8 cellular contexts compared by ENCODE assay signal in the genomic region with DNA sequence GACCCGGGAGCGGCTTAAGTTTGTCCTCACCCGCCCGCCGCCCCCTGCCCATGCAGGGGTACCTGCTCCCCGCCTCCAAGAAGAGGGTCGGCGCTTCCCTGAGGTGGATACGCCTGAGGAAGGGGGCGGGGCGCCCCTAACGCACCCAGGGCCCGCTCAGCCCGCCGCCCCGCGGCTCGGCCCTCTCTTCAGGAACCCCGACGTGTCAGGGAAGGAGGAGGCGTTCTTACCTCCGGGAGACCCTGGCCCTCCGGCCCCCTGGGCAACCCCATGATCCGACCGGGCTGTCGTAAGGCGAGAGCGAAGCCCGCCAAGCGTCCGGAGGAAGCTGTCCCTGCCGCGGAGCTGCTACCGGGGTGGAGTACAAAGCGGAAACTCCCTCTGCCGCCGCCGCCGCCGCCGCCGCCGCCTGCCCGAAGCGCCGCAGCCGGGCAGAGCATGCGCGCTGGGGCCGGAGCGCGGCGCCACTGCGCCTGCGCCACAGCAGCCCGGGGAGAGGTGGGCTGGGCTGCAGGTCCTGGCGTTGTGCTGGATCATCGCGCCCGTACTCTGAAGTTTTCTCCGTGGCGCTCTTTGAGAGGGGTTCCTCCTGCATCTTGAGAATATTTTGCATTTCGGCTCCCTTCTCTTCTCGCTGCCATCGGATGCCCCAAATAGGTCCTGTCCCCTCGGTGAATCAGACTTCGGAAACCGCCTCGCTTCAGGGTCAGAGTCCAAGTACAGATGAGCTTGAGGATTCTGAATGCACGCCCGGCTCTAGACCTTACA. TPM values are rescaled to one million over a fixed set of nuclear protein-coding genes. Genes with fewer than 3 reads are reported as not detected.
DNase-seq lines count a peak whose midpoint lies in the region; ATAC-seq, FAIRE-seq and TF ChIP-seq lines count a peak whose summit lies in the region.

A gene with protein sequence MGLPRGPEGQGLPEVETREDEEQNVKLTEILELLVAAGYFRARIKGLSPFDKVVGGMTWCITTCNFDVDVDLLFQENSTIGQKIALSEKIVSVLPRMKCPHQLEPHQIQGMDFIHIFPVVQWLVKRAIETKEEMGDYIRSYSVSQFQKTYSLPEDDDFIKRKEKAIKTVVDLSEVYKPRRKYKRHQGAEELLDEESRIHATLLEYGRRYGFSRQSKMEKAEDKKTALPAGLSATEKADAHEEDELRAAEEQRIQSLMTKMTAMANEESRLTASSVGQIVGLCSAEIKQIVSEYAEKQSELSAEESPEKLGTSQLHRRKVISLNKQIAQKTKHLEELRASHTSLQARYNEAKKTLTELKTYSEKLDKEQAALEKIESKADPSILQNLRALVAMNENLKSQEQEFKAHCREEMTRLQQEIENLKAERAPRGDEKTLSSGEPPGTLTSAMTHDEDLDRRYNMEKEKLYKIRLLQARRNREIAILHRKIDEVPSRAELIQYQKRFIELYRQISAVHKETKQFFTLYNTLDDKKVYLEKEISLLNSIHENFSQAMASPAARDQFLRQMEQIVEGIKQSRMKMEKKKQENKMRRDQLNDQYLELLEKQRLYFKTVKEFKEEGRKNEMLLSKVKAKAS (minus strand): TSS at position 347 of the 768 bp plus-strand sequence. CDS start 75 bp downstream, at position 272.

- TF ChIP-seq CTCF in AG09319 (IDR thresholded peaks at IDR 0.05; ENCODE audit: low read depth, low read length) (no peak; the same call in 1 of the 2 replicates), kidney (IDR thresholded peaks at IDR 0.05; ENCODE audit: borderline replicate concordance, extremely low read depth, insufficient read depth) (no peak)

- H3K4me1 ChIP-seq in kidney (ENCODE audit: control insufficient read depth in 1 of 2, insufficient read depth in 1 of 2, low read depth in 1 of 2, low read length in 2 of 2) = peaks cover 4 to 13% of the 10 kb centered on the region in 2 donors

- no peaks in the 10 kb centered on the region for H3K36me3 ChIP-seq in kidney (ENCODE audit: control insufficient read depth in 1 of 2, insufficient read depth in 2 of 2, low read length in 2 of 2)

- ATAC-seq in GM19023 (IDR thresholded peaks at IDR 0.05; ENCODE audit: unreplicated experiment) = peak; percentile 90
- ATAC-seq in HG03196 (IDR thresholded peaks at IDR 0.05; ENCODE audit: unreplicated experiment) = peak; percentile 91

- H3K27ac ChIP-seq in kidney (ENCODE audit: low read depth in 2 of 2, low read length in 2 of 2) = peak within 1 kb of the TSS; percentile 81 to 84

- no peak for FAIRE-seq in kidney (lab: Jason Lieb, UNC)

- no peaks in the 10 kb centered on the region for H3K9me3 ChIP-seq in kidney (ENCODE audit: control insufficient read depth in 1 of 2, low read length in 2 of 2)

- H3K4me3 ChIP-seq in kidney (ENCODE audit: low read length in 2 of 2) = peak within 1 kb of the TSS; percentile 94 to 96

- intact Hi-C loops in kidney (cut with DNase I) = no loop called here

- DNase-seq in AG09319 (ENCODE audit: extremely low read depth, low read depth) (peak; percentile 45), NCI-H446 treated with DMSO at 0.1 percent for 48 hours (lab: John Stamatoyannopoulos, UW) (peak; percentile 61), cerebellar cortex (ENCODE audit: low spot score) (peak; percentile 73), kidney (peak; percentile 95)
- peak; percentile 89 for DNase-seq in activated CD4-positive, CD25-positive, alpha-beta regulatory T cell treated with anti-CD3 and anti-CD28 coated beads, Interleukin-2, amount 50 U/mL, for 72 hours
- DNase-seq in stimulated activated CD4-positive, alpha-beta T cell treated with anti-CD3 and anti-CD28 coated beads, Interleukin-15, amount 100 ng/mL, for 1 hour (ENCODE audit: low read depth in 1 of 2, low spot score in 1 of 2) = peak; percentile 77 to 81

- peak within 1 kb of the TSS; percentile 69 to 83 for H3K9ac ChIP-seq in kidney (ENCODE audit: low read length in 2 of 2)

RNA-seq across cellular contexts. Expression of the gene that starts here (rescaled TPM):
- total RNA-seq in kidney = 36.3 TPM
- polyA plus RNA-seq in kidney (ENCODE audit: insufficient read depth, low read depth, low replicate concordance) = 6.7 TPM

Comparison
In these comparisons a context has a peak if more than half of its experiments do, and no peak if none do; other contexts are left out.
1. Peak in every context shown above with its lines: DNase-seq, ATAC-seq, H3K4me3 ChIP-seq and H3K27ac ChIP-seq.
2. DNase-seq: peak in every context shown above with its lines; median percentile 95 in kidney; 89 in activated CD4-positive, CD25-positive, alpha-beta regulatory T cell treated with anti-CD3 and anti-CD28 coated beads, Interleukin-2, amount 50 U/mL, for 72 hours; 79 in stimulated activated CD4-positive, alpha-beta T cell treated with anti-CD3 and anti-CD28 coated beads, Interleukin-15, amount 100 ng/mL, for 1 hour; 73 in cerebellar cortex; 61 in NCI-H446 treated with DMSO at 0.1 percent for 48 hours; 45 in AG09319.